In the genomic region with DNA sequence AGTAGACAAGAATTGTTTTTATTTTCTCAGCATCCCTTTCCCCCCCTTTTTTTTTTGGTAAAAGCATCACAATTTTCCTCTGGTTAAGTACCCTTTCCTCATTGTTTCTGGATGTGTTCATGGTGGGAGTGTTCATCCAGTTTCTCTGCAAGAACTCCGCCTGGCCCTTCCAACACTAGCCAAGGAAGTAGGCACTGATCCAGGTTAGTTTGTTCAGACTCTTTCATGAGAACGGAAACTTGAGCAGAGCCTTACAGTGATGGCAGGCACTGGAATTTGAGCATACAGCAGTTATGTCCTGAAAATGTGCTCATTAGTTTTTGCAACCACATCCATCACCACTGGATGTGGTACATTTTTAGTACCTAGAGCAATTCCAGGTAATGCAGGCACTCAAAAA, we compare ENCODE assay signal across 19 cellular contexts.
DNase-seq lines count a peak whose midpoint lies in the region; TF ChIP-seq lines count a peak whose summit lies in the region.
"Had no signal": no experiment of that assay in that cellular context is flagged by ENCODE, and none has a peak within 500 bp of the region (broad histone marks: within the 10 kb centered on the region; RNA-seq: fewer than 3 reads in every experiment).

No MANE protein-coding gene starts in this region.

- no peaks in the 10 kb centered on the region for H3K9me3 ChIP-seq in GM23248 (ENCODE audit: low read depth)
- H3K9me3 ChIP-seq: Peyer's patch had no signal

- peaks cover 21% of the 10 kb centered on the region for H3K4me1 ChIP-seq in GM23248 (ENCODE audit: insufficient read depth)
- H3K4me1 ChIP-seq: Peyer's patch had no signal

- in situ Hi-C loops in GM23248 (cut with MboI): no loop called here

- H4K20me1 ChIP-seq in GM23248 (ENCODE audit: insufficient read depth): no peaks in the 10 kb centered on the region

- H3K36me3 ChIP-seq in GM23248 (ENCODE audit: low read depth): no peaks in the 10 kb centered on the region
- H3K36me3 ChIP-seq: Peyer's patch had no signal

- no peak overlapping the region for H3K9ac ChIP-seq in GM23248

- no peaks in the 10 kb centered on the region for H3K27me3 ChIP-seq in GM23248 (replicated peaks; ENCODE audit: insufficient read depth)
- H3K27me3 ChIP-seq: Peyer's patch had no signal

- peaks cover 19% of the 10 kb centered on the region for H3F3A ChIP-seq in GM23248 (ENCODE audit: insufficient read depth)

- H3K27ac Mint-ChIP-seq in HFFc6: no peak overlapping the region

- no peaks in the 10 kb centered on the region for H3K9me3 Mint-ChIP-seq in HFFc6

- peaks cover 45% of the 10 kb centered on the region for H3K4me1 Mint-ChIP-seq in HFFc6 (ENCODE audit: low read depth)

- H3K27me3 Mint-ChIP-seq in HFFc6 (ENCODE audit: insufficient read depth): peaks cover 2% of the 10 kb centered on the region; the same call in 1 of the 2 replicates

- no peak overlapping the region for H3K4me3 Mint-ChIP-seq in HFFc6

- H3K9me2 ChIP-seq in GM23248 (ENCODE audit: insufficient read depth): no peaks in the 10 kb centered on the region

- WGBS in GM23248 (ENCODE audit: low coverage in 1 of 2, low lambda C conversion rate in 2 of 2, missing lambda C conversion rate in 2 of 2), 2 experiments: 50 to 62% methylated on average over 2 of the region's 2 CpGs

- H2AFZ ChIP-seq in GM23248: no peak overlapping the region

- H3K4me3 ChIP-seq in GM23248 (no peak overlapping the region), choroid plexus epithelial cell (ENCODE audit: low read depth, low read length) (no peak overlapping the region), skeletal muscle cell (ENCODE audit: low read depth, low read length) (no peak overlapping the region)
- H3K4me3 ChIP-seq: Peyer's patch, SK-N-MC had no signal

- peak; percentile 28 for DNase-seq in GM23248
- peak; percentile 56 for DNase-seq in choroid plexus epithelial cell (ENCODE audit: low read depth)
- peak; percentile 65 for DNase-seq in fibroblast of the conjunctiva (ENCODE audit: low read depth)
- DNase-seq in skeletal muscle cell (ENCODE audit: low read depth): peak; percentile 79
- DNase-seq in DMS114 treated with DMSO at 0.1 percent for 48 hours (lab: John Stamatoyannopoulos, UW; ENCODE audit: unreplicated experiment): no peak
- DNase-seq in NCI-H2081 treated with DMSO at 0.1 percent for 48 hours (lab: John Stamatoyannopoulos, UW): no peak
- DNase-seq in HFFc6: no peak
- DNase-seq in activated gamma-delta T cell (lab: John Stamatoyannopoulos, UW): no peak
- DNase-seq: AML-193, COR-L47, DMS153, HCEC 1CT, NCI-H1417, NCI-H1930, NCI-H524, Peyer's patch, Right ventricle myocardium superior had no signal

- no peaks in the 10 kb centered on the region for H3K79me2 ChIP-seq in GM23248 (ENCODE audit: insufficient read depth)

- no peak overlapping the region for H3K4me2 ChIP-seq in GM23248 (ENCODE audit: unreplicated experiment)

- TF ChIP-seq CTCF in choroid plexus epithelial cell (conservative IDR thresholded peaks at IDR 0.05; ENCODE audit: low read depth, low read length) (no peak), HFFc6 (IDR thresholded peaks at IDR 0.05) (no peak)

- H3K36me3 Mint-ChIP-seq in HFFc6 (ENCODE audit: low read depth): no peaks in the 10 kb centered on the region

- no peak overlapping the region for H3K27ac ChIP-seq in GM23248
- H3K27ac ChIP-seq: HL-60, Peyer's patch, SK-N-MC had no signal

Comparison
In these comparisons a context has a peak if more than half of its experiments do, and no peak if none do; other contexts are left out.
1. DNase-seq: peak in GM23248 (single experiment), choroid plexus epithelial cell (single experiment), fibroblast of the conjunctiva (single experiment) and skeletal muscle cell (single experiment); none in DMS114 treated with DMSO at 0.1 percent for 48 hours (single experiment), NCI-H2081 treated with DMSO at 0.1 percent for 48 hours (single experiment), HFFc6 (single experiment) and activated gamma-delta T cell (single experiment).